9 cellular contexts compared by ENCODE assay signal in genomic region chr5:43044181-43044914, GRCh38. TPM values are rescaled to one million over a fixed set of nuclear protein-coding genes. Genes with fewer than 3 reads are reported as not detected.
A peak's percentile ranks its signal among the peaks of the same experiment; 100 is the strongest.
DNase-seq lines count a peak whose midpoint lies in the region; ATAC-seq and TF ChIP-seq lines count a peak whose summit lies in the region.
"Had no signal": no experiment of that assay in that cellular context is flagged by ENCODE, and none has a peak within 500 bp of the region (broad histone marks: within the 10 kb centered on the region; RNA-seq: fewer than 3 reads in every experiment).

No MANE protein-coding gene starts in this region.

- no peaks in the 10 kb centered on the region for H4K20me1 ChIP-seq in GM23248 (ENCODE audit: insufficient read depth)

- H3K27me3 ChIP-seq in GM23248 (replicated peaks; ENCODE audit: insufficient read depth) (no peaks in the 10 kb centered on the region), adipocyte (replicated peaks; ENCODE audit: control insufficient read depth, insufficient read depth, low read length) (no peaks in the 10 kb centered on the region), right atrium auricular region (no peaks in the 10 kb centered on the region), sigmoid colon (peaks cover 0 to 50% (median 15%) of the 10 kb centered on the region in 3 donors), WERI-Rb-1 (ENCODE audit: insufficient read depth, low read depth, severe bottlenecking) (peaks cover 89% of the 10 kb centered on the region)

- TF ChIP-seq CTCF in right atrium auricular region (IDR thresholded peaks at IDR 0.05) = no peak
- TF ChIP-seq CTCF in sigmoid colon (IDR thresholded peaks at IDR 0.05) = no peak
- TF ChIP-seq CTCF in WERI-Rb-1 (IDR thresholded peaks at IDR 0.05; ENCODE audit: low read depth, low read length) = no peak

- H3K9ac ChIP-seq in GM23248 = peak overlapping the region; percentile 50
- H3K9ac ChIP-seq in adipocyte (ENCODE audit: low read length) = peak overlapping the region; percentile 35

- DNase-seq in GM23248 (peak; percentile 51), adipocyte (ENCODE audit: low read depth) (peak; percentile 80), right atrium auricular region (ENCODE audit: low spot score) (no peak), sigmoid colon (no peak), NCI-H1105 (lab: John Stamatoyannopoulos, UW) (no peak), WERI-Rb-1 (no peak), SKM-1 (lab: John Stamatoyannopoulos, UW; ENCODE audit: unreplicated experiment) (no peak)
- DNase-seq: activated CD4-positive, alpha-beta T cell treated with anti-CD3 and anti-CD28 coated beads, Interleukin-2, amount 50 U/mL, for 1 hour had no signal

- H3K4me1 ChIP-seq in GM23248 (ENCODE audit: insufficient read depth) = peaks cover 11% of the 10 kb centered on the region
- peaks cover 18% of the 10 kb centered on the region for H3K4me1 ChIP-seq in adipocyte (ENCODE audit: control insufficient read depth, insufficient read depth, low read length)
- peaks cover 0 to 17% of the 10 kb centered on the region in 2 donors for H3K4me1 ChIP-seq in right atrium auricular region
- peaks cover 0 to 31% (median 22%) of the 10 kb centered on the region in 4 donors for H3K4me1 ChIP-seq in sigmoid colon

- peak overlapping the region; percentile 60 for H3K4me2 ChIP-seq in GM23248 (ENCODE audit: unreplicated experiment)

- no peak for ATAC-seq in GM18520 (IDR thresholded peaks at IDR 0.05; ENCODE audit: unreplicated experiment)

- peaks cover 24% of the 10 kb centered on the region for H3F3A ChIP-seq in GM23248 (ENCODE audit: insufficient read depth)

- peaks cover 63% of the 10 kb centered on the region for H3K79me2 ChIP-seq in GM23248 (ENCODE audit: insufficient read depth)

- H3K27ac ChIP-seq in GM23248 (no peak overlapping the region), right atrium auricular region (peak overlapping the region; percentile 5 to 22), sigmoid colon (peak overlapping the region; percentile 17 to 44 (median 27)), WERI-Rb-1 (no peak overlapping the region)

- no peak for TF ChIP-seq EP300 in sigmoid colon (IDR thresholded peaks at IDR 0.05)

- H3K36me3 ChIP-seq in GM23248 (ENCODE audit: low read depth) (no peaks in the 10 kb centered on the region), adipocyte (ENCODE audit: control insufficient read depth, insufficient read depth, low read length, severe bottlenecking) (no peaks in the 10 kb centered on the region), right atrium auricular region (no peaks in the 10 kb centered on the region), sigmoid colon (no peaks in the 10 kb centered on the region), WERI-Rb-1 (no peaks in the 10 kb centered on the region)

- 38 to 41% methylated on average over 26 of the region's 26 CpGs for WGBS in GM23248 (ENCODE audit: low coverage in 1 of 2, low lambda C conversion rate in 2 of 2, missing lambda C conversion rate in 2 of 2), 2 experiments
- WGBS in sigmoid colon, 2 donors = 69 to 70% methylated on average over 26 of the region's 26 CpGs

- H3K9me2 ChIP-seq in GM23248 (ENCODE audit: insufficient read depth) = no peaks in the 10 kb centered on the region

- in situ Hi-C loops in GM23248 (cut with MboI) = no loop called here

- intact Hi-C loops in sigmoid colon (cut with DNase I) = loop anchor here (5.0 kb wide), 3 partner anchors 37 to 137 kb away; no protein-coding TSS in a partner anchor

- H2AFZ ChIP-seq in GM23248 = peak overlapping the region; percentile 32

- H3K4me3 ChIP-seq in GM23248 = peak overlapping the region; percentile 42
- peak overlapping the region; percentile 77 for H3K4me3 ChIP-seq in adipocyte (ENCODE audit: low read length)
- H3K4me3 ChIP-seq in right atrium auricular region = no peak overlapping the region
- H3K4me3 ChIP-seq in sigmoid colon = no peak overlapping the region
- H3K4me3 ChIP-seq in WERI-Rb-1 (ENCODE audit: low read depth, low read length) = no peak overlapping the region

- H3K9me3 ChIP-seq in GM23248 (ENCODE audit: low read depth) (no peaks in the 10 kb centered on the region), adipocyte (ENCODE audit: control insufficient read depth, low read length) (no peaks in the 10 kb centered on the region), right atrium auricular region (no peaks in the 10 kb centered on the region), sigmoid colon (no peaks in the 10 kb centered on the region), WERI-Rb-1 (ENCODE audit: severe bottlenecking) (peaks cover 31% of the 10 kb centered on the region)

- TF ChIP-seq POLR2A in sigmoid colon (IDR thresholded peaks at IDR 0.05) = no peak

RNA-seq across cellular contexts. Expression of gene ANXA2R, which starts 4.2 kb away (rescaled TPM):
- 0.13 and 1.2 TPM in 2 replicates for total RNA-seq in GM23248 (2014; rRNA removed; shearing (Covaris generic))
- polyA plus RNA-seq in GM23248 (2016; fragmentation: Nextera tagmentation; extraction: Ambion mirVana) (0.35 and 0.56 TPM in 2 replicates), sigmoid colon (10 to 100 TPM in 1 of 3 donors, 1 to 10 TPM in 1, under 1 TPM in 1; 0.69 to 12.4 (median 1.8) TPM)
- total RNA-seq in right atrium auricular region (under 1 TPM in 1 of 2 donors, not detected in 1; 0.63 TPM), sigmoid colon (1 to 10 TPM; 1.8 to 4.4 (median 3.7) TPM)

Comparison
In these comparisons a context has a peak if more than half of its experiments do, and no peak if none do; other contexts are left out.
1. DNase-seq: peak in GM23248 (single experiment) and adipocyte (single experiment); none in right atrium auricular region (single experiment), sigmoid colon (single experiment), NCI-H1105 (single experiment), WERI-Rb-1 (single experiment) and SKM-1 (single experiment).
2. H3K27ac ChIP-seq: peak in right atrium auricular region (2 of 2) and sigmoid colon (4 of 4); none in GM23248 (single experiment) and WERI-Rb-1 (single experiment).
3. H3K4me3 ChIP-seq: peak in GM23248 (single experiment) and adipocyte (single experiment); none in right atrium auricular region (0 of 2), sigmoid colon (0 of 4) and WERI-Rb-1 (single experiment).